ENCODE assay signal across 1 cellular context in genomic region chr22:29268511-29269229, GRCh38.
TF ChIP-seq lines count a peak whose summit lies in the region.

No MANE protein-coding gene starts in this region.

TF ChIP-seq in HepG2, 621 proteins besides CTCF, POLR2A, EP300 and RAD21 (continued from another document and continues in another):
- TF ChIP-seq PAX8 (CRISPR knock-in tag; IDR thresholded peaks at IDR 0.05; ENCODE audit: borderline replicate concordance): 0 out of 2 replicates have a peak, but pooled peaks have one; percentile 35
- TF ChIP-seq MLXIP (CRISPR knock-in tag; IDR thresholded peaks at IDR 0.05; ENCODE audit: borderline replicate concordance): 0 out of 2 replicates have a peak, but pooled peaks have one; percentile 51
- TF ChIP-seq ZNF687 (CRISPR knock-in tag; IDR thresholded peaks at IDR 0.05): peak; percentile 95
- no peak for TF ChIP-seq GTF2F1 (IDR thresholded peaks at IDR 0.05; ENCODE audit: low read length)
- TF ChIP-seq ZNF510 (CRISPR knock-in tag; IDR thresholded peaks at IDR 0.05; ENCODE audit: low read depth): no peak
- no peak for TF ChIP-seq MXD4 (CRISPR knock-in tag; IDR thresholded peaks at IDR 0.05)
- no peak for TF ChIP-seq JUND (CRISPR knock-in tag; IDR thresholded peaks at IDR 0.05)
- TF ChIP-seq MYC (CRISPR knock-in tag; IDR thresholded peaks at IDR 0.05; ENCODE audit: borderline replicate concordance): peak; percentile 56; the same call in 1 of the 2 replicates
- TF ChIP-seq MAFK (conservative IDR thresholded peaks at IDR 0.05 in 1 of 2, IDR thresholded peaks at IDR 0.05 in 1 of 2; ENCODE audit: low read length in 2 of 2): no peak
- TF ChIP-seq FOXO1 (CRISPR knock-in tag; IDR thresholded peaks at IDR 0.05): no peak
- no peak for TF ChIP-seq FIP1L1 (IDR thresholded peaks at IDR 0.05; ENCODE audit: borderline replicate concordance, insufficient read depth, low read depth, low read length)
- TF ChIP-seq NFKB2 (CRISPR knock-in tag; IDR thresholded peaks at IDR 0.05; ENCODE audit: borderline replicate concordance): peak; percentile 74; the same call in 1 of the 2 replicates
- TF ChIP-seq ZNF7 (CRISPR knock-in tag; IDR thresholded peaks at IDR 0.05): no peak
- no peak for TF ChIP-seq EHMT2 (IDR thresholded peaks at IDR 0.05; ENCODE audit: borderline replicate concordance, low read depth, low read length)
- TF ChIP-seq ZNF660 (CRISPR knock-in tag; IDR thresholded peaks at IDR 0.05; ENCODE audit: borderline replicate concordance, low read depth): no peak
- no peak for TF ChIP-seq ZNF567 (CRISPR knock-in tag; IDR thresholded peaks at IDR 0.05; ENCODE audit: borderline replicate concordance)
- TF ChIP-seq ZMYM4 (CRISPR knock-in tag; IDR thresholded peaks at IDR 0.05): peak; percentile 0; the same call in 1 of the 2 replicates
- TF ChIP-seq PHB2 (IDR thresholded peaks at IDR 0.05; ENCODE audit: partially characterized antibody): no peak
- no peak; the same call in 1 of the 2 replicates for TF ChIP-seq WIZ (CRISPR knock-in tag; IDR thresholded peaks at IDR 0.05)
- peak; percentile 92 for TF ChIP-seq ZNF770 (CRISPR knock-in tag; IDR thresholded peaks at IDR 0.05)
- no peak for TF ChIP-seq RXRB (CRISPR knock-in tag; IDR thresholded peaks at IDR 0.05; ENCODE audit: borderline replicate concordance)
- TF ChIP-seq ZNF749 (CRISPR knock-in tag; IDR thresholded peaks at IDR 0.05; ENCODE audit: borderline replicate concordance): peak; percentile 64; the same call in 1 of the 2 replicates
- no peak for TF ChIP-seq NFE2L2 (IDR thresholded peaks at IDR 0.05; ENCODE audit: low read length)
- TF ChIP-seq, protein P1, sequence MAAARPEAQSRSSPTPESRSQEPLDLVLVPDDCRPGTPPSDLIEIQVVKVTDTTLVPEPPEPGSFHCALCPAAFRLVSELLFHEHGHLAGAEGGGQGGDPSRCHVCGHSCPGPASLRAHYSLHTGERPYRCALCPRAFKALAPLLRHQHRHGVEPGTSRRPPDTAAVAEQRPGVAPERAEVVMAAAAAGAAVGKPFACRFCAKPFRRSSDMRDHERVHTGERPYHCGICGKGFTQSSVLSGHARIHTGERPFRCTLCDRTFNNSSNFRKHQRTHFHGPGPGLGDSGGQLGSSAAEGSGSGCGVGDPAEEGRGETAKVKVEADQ (CRISPR knock-in tag; IDR thresholded peaks at IDR 0.05; ENCODE audit: borderline replicate concordance): peak; percentile 87
- no peak for TF ChIP-seq HMGA1 (CRISPR knock-in tag; conservative IDR thresholded peaks at IDR 0.05)
- TF ChIP-seq ZNF205 (CRISPR knock-in tag; IDR thresholded peaks at IDR 0.05): no peak
- TF ChIP-seq TGIF2 (CRISPR knock-in tag; IDR thresholded peaks at IDR 0.05): peak; percentile 62; the same call in 1 of the 2 replicates
- TF ChIP-seq, protein P2, sequence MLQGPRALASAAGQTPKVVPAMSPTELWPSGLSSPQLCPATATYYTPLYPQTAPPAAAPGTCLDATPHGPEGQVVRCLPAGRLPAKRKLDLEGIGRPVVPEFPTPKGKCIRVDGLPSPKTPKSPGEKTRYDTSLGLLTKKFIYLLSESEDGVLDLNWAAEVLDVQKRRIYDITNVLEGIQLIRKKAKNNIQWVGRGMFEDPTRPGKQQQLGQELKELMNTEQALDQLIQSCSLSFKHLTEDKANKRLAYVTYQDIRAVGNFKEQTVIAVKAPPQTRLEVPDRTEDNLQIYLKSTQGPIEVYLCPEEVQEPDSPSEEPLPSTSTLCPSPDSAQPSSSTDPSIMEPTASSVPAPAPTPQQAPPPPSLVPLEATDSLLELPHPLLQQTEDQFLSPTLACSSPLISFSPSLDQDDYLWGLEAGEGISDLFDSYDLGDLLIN (CRISPR knock-in tag; IDR thresholded peaks at IDR 0.05; ENCODE audit: borderline replicate concordance): no peak
- TF ChIP-seq MED1 (CRISPR knock-in tag; IDR thresholded peaks at IDR 0.05): no peak; the same call in 1 of the 2 replicates
- TF ChIP-seq, protein P3, sequence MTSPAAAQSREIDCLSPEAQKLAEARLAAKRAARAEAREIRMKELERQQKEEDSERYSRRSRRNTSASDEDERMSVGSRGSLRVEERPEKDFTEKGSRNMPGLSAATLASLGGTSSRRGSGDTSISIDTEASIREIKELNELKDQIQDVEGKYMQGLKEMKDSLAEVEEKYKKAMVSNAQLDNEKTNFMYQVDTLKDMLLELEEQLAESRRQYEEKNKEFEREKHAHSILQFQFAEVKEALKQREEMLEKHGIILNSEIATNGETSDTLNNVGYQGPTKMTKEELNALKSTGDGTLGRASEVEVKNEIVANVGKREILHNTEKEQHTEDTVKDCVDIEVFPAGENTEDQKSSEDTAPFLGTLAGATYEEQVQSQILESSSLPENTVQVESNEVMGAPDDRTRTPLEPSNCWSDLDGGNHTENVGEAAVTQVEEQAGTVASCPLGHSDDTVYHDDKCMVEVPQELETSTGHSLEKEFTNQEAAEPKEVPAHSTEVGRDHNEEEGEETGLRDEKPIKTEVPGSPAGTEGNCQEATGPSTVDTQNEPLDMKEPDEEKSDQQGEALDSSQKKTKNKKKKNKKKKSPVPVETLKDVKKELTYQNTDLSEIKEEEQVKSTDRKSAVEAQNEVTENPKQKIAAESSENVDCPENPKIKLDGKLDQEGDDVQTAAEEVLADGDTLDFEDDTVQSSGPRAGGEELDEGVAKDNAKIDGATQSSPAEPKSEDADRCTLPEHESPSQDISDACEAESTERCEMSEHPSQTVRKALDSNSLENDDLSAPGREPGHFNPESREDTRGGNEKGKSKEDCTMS (CRISPR knock-in tag; conservative IDR thresholded peaks at IDR 0.05): no peak
- TF ChIP-seq, protein P4, sequence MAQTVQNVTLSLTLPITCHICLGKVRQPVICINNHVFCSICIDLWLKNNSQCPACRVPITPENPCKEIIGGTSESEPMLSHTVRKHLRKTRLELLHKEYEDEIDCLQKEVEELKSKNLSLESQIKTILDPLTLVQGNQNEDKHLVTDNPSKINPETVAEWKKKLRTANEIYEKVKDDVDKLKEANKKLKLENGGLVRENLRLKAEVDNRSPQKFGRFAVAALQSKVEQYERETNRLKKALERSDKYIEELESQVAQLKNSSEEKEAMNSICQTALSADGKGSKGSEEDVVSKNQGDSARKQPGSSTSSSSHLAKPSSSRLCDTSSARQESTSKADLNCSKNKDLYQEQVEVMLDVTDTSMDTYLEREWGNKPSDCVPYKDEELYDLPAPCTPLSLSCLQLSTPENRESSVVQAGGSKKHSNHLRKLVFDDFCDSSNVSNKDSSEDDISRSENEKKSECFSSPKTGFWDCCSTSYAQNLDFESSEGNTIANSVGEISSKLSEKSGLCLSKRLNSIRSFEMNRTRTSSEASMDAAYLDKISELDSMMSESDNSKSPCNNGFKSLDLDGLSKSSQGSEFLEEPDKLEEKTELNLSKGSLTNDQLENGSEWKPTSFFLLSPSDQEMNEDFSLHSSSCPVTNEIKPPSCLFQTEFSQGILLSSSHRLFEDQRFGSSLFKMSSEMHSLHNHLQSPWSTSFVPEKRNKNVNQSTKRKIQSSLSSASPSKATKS (CRISPR knock-in tag; IDR thresholded peaks at IDR 0.05): no peak
- no peak for TF ChIP-seq PPARG (CRISPR knock-in tag; conservative IDR thresholded peaks at IDR 0.05)
- TF ChIP-seq THRA (CRISPR knock-in tag; IDR thresholded peaks at IDR 0.05; ENCODE audit: borderline replicate concordance): no peak
- 0 out of 2 replicates have a peak, but pooled peaks have one; percentile 20 for TF ChIP-seq GFI1 (CRISPR knock-in tag; IDR thresholded peaks at IDR 0.05; ENCODE audit: borderline replicate concordance)
- TF ChIP-seq ZNF569 (CRISPR knock-in tag; IDR thresholded peaks at IDR 0.05; ENCODE audit: borderline replicate concordance): no peak
- TF ChIP-seq RBM39 (IDR thresholded peaks at IDR 0.05; ENCODE audit: low read depth, low read length, poor library complexity, severe bottlenecking): peak; percentile 7
- no peak for TF ChIP-seq ZNF251 (CRISPR knock-in tag; IDR thresholded peaks at IDR 0.05)
- TF ChIP-seq, protein P5, sequence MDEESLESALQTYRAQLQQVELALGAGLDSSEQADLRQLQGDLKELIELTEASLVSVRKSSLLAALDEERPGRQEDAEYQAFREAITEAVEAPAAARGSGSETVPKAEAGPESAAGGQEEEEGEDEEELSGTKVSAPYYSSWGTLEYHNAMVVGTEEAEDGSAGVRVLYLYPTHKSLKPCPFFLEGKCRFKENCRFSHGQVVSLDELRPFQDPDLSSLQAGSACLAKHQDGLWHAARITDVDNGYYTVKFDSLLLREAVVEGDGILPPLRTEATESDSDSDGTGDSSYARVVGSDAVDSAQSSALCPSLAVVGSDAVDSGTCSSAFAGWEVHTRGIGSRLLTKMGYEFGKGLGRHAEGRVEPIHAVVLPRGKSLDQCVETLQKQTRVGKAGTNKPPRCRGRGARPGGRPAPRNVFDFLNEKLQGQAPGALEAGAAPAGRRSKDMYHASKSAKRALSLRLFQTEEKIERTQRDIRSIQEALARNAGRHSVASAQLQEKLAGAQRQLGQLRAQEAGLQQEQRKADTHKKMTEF (CRISPR knock-in tag; IDR thresholded peaks at IDR 0.05): no peak
- TF ChIP-seq SMAD1 (CRISPR knock-in tag; IDR thresholded peaks at IDR 0.05; ENCODE audit: borderline replicate concordance, low read depth): no peak; the same call in 1 of the 2 replicates
- TF ChIP-seq ASH2L (IDR thresholded peaks at IDR 0.05; ENCODE audit: insufficient read length, low read depth, low read length): peak; percentile 8
